1 cellular context compared by ENCODE assay signal in the genomic region with DNA sequence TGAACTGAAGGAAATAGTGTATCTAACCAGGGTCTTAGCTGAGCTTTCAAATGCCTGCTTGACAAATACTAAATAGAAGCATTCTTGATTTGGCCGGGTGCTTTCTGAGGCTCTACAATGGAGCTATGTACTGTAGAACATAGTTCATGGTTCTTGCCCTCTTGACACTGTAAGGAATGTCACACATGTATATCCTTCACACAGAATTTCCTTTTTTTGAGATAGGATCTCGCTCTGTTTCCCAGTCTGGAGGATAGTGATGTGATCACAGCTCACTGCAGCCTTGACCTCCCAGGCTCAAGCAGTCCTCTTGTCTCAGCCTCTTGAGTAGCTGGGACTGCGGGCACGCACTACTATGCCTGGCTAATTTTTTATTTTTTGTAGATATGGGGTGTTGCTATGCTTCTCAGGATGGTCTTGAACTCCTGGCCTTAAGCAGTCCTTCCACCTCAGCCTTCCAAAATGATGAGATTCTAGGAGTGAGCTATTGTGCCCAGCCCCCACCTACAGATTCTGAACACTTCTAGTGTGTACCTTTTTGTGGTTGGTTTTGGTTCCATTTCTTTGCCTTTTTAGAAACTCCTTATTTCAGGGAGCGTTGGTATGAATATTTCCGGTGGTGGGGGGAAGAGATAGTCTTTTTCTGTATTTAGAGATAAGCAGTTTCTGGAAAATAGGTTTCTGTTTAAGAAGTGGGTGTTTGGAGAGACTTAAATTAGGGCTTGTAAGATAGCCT.
TF ChIP-seq lines count a peak whose summit lies in the region.

No MANE protein-coding gene starts in this region.

TF ChIP-seq in HepG2, 621 proteins besides CTCF, POLR2A, EP300 and RAD21:
- TF ChIP-seq SP140L (CRISPR knock-in tag; IDR thresholded peaks at IDR 0.05; ENCODE audit: borderline replicate concordance) = no peak
TF ChIP-seq in HepG2: peak in this region for 0.
